2 cellular contexts compared by ENCODE assay signal in the genomic region with DNA sequence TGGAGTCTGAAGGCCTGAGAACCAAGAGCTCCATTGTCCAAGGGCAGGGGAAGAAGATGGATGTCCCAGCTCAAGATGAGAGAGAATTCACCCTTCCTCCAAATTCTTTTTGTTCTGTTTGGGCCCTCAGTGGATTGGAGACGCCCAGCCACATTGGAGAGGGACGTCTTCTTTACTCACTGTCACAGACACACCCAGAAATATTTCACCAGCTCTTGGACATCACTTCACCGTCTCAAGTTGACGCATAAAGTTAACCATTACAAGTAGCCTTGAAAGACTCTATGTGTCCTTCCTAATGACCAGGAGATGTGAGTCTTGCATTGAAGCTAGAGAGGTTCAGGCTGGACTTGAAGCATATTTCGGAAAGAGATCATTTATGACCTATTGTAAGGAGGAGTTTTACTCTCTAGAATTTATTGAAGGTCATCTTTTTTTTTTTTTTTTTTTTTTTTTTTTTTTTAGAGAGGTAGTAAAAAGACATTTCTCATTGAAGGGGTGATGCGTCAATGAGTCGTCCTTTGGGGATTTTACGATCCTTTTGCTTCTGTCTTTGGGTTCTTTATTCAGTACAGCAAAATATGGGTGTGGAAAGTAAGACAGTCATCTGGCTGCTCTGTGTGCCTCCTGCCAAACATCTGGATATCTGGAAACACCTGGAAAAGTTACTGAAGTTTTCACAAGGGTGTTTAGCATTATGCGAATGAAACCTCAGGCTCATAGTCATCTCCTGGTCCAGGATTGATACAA.
TF ChIP-seq lines count a peak whose summit lies in the region.

No MANE protein-coding gene starts in this region.

TF ChIP-seq in SK-N-SH treated with all-trans-retinoic acid at 6 μM for 48 hours, 23 proteins besides CTCF, POLR2A, EP300 and RAD21:
- TF ChIP-seq ZNF70 (CRISPR knock-in tag; IDR thresholded peaks at IDR 0.05) (no peak), PPARA (CRISPR knock-in tag; IDR thresholded peaks at IDR 0.05; ENCODE audit: borderline replicate concordance) (no peak), ARNTL (CRISPR knock-in tag; IDR thresholded peaks at IDR 0.05; ENCODE audit: borderline replicate concordance, low read depth) (no peak), ZFP30 (CRISPR knock-in tag; IDR thresholded peaks at IDR 0.05) (no peak)
- TF ChIP-seq, protein P1, sequence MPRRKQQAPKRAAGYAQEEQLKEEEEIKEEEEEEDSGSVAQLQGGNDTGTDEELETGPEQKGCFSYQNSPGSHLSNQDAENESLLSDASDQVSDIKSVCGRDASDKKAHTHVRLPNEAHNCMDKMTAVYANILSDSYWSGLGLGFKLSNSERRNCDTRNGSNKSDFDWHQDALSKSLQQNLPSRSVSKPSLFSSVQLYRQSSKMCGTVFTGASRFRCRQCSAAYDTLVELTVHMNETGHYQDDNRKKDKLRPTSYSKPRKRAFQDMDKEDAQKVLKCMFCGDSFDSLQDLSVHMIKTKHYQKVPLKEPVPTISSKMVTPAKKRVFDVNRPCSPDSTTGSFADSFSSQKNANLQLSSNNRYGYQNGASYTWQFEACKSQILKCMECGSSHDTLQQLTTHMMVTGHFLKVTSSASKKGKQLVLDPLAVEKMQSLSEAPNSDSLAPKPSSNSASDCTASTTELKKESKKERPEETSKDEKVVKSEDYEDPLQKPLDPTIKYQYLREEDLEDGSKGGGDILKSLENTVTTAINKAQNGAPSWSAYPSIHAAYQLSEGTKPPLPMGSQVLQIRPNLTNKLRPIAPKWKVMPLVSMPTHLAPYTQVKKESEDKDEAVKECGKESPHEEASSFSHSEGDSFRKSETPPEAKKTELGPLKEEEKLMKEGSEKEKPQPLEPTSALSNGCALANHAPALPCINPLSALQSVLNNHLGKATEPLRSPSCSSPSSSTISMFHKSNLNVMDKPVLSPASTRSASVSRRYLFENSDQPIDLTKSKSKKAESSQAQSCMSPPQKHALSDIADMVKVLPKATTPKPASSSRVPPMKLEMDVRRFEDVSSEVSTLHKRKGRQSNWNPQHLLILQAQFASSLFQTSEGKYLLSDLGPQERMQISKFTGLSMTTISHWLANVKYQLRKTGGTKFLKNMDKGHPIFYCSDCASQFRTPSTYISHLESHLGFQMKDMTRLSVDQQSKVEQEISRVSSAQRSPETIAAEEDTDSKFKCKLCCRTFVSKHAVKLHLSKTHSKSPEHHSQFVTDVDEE (CRISPR knock-in tag; IDR thresholded peaks at IDR 0.05): no peak

TF ChIP-seq in HepG2, 621 proteins besides CTCF, POLR2A, EP300 and RAD21:
- TF ChIP-seq ZSCAN5A (CRISPR knock-in tag; IDR thresholded peaks at IDR 0.05; ENCODE audit: borderline replicate concordance): no peak
- TF ChIP-seq NFIB (CRISPR knock-in tag; IDR thresholded peaks at IDR 0.05; ENCODE audit: borderline replicate concordance): no peak
- TF ChIP-seq ZBTB25 (CRISPR knock-in tag; IDR thresholded peaks at IDR 0.05): no peak
- TF ChIP-seq PHF20 (CRISPR knock-in tag; IDR thresholded peaks at IDR 0.05): no peak
- no peak for TF ChIP-seq ZBTB3 (CRISPR knock-in tag; IDR thresholded peaks at IDR 0.05; ENCODE audit: borderline replicate concordance, low read depth)
- TF ChIP-seq ZSCAN20 (CRISPR knock-in tag; IDR thresholded peaks at IDR 0.05; ENCODE audit: borderline replicate concordance): no peak
- TF ChIP-seq, protein P2, sequence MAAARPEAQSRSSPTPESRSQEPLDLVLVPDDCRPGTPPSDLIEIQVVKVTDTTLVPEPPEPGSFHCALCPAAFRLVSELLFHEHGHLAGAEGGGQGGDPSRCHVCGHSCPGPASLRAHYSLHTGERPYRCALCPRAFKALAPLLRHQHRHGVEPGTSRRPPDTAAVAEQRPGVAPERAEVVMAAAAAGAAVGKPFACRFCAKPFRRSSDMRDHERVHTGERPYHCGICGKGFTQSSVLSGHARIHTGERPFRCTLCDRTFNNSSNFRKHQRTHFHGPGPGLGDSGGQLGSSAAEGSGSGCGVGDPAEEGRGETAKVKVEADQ (CRISPR knock-in tag; IDR thresholded peaks at IDR 0.05; ENCODE audit: borderline replicate concordance): no peak
- TF ChIP-seq, protein P3, sequence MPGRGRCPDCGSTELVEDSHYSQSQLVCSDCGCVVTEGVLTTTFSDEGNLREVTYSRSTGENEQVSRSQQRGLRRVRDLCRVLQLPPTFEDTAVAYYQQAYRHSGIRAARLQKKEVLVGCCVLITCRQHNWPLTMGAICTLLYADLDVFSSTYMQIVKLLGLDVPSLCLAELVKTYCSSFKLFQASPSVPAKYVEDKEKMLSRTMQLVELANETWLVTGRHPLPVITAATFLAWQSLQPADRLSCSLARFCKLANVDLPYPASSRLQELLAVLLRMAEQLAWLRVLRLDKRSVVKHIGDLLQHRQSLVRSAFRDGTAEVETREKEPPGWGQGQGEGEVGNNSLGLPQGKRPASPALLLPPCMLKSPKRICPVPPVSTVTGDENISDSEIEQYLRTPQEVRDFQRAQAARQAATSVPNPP (CRISPR knock-in tag; IDR thresholded peaks at IDR 0.05): no peak
- TF ChIP-seq, protein P4, sequence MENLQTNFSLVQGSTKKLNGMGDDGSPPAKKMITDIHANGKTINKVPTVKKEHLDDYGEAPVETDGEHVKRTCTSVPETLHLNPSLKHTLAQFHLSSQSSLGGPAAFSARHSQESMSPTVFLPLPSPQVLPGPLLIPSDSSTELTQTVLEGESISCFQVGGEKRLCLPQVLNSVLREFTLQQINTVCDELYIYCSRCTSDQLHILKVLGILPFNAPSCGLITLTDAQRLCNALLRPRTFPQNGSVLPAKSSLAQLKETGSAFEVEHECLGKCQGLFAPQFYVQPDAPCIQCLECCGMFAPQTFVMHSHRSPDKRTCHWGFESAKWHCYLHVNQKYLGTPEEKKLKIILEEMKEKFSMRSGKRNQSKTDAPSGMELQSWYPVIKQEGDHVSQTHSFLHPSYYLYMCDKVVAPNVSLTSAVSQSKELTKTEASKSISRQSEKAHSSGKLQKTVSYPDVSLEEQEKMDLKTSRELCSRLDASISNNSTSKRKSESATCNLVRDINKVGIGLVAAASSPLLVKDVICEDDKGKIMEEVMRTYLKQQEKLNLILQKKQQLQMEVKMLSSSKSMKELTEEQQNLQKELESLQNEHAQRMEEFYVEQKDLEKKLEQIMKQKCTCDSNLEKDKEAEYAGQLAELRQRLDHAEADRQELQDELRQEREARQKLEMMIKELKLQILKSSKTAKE (CRISPR knock-in tag; IDR thresholded peaks at IDR 0.05; ENCODE audit: borderline replicate concordance): no peak
- no peak for TF ChIP-seq ZMYM4 (CRISPR knock-in tag; IDR thresholded peaks at IDR 0.05)
- TF ChIP-seq ZNF674 (CRISPR knock-in tag; IDR thresholded peaks at IDR 0.05; ENCODE audit: low read depth): no peak
- TF ChIP-seq ZNF296 (CRISPR knock-in tag; conservative IDR thresholded peaks at IDR 0.05): no peak
- no peak for TF ChIP-seq TMF1 (CRISPR knock-in tag; IDR thresholded peaks at IDR 0.05; ENCODE audit: low read depth)
- TF ChIP-seq KDM1A (CRISPR knock-in tag; IDR thresholded peaks at IDR 0.05): no peak
- TF ChIP-seq U2AF1 (optimal IDR thresholded peaks at IDR 0.05; ENCODE audit: low read depth, low read length): no peak
- no peak for TF ChIP-seq ZBTB42 (CRISPR knock-in tag; IDR thresholded peaks at IDR 0.05)
- TF ChIP-seq ZFP41 (CRISPR knock-in tag; IDR thresholded peaks at IDR 0.05; ENCODE audit: borderline replicate concordance): no peak
TF ChIP-seq in HepG2: peak in this region for 0.
